In the genomic region with DNA sequence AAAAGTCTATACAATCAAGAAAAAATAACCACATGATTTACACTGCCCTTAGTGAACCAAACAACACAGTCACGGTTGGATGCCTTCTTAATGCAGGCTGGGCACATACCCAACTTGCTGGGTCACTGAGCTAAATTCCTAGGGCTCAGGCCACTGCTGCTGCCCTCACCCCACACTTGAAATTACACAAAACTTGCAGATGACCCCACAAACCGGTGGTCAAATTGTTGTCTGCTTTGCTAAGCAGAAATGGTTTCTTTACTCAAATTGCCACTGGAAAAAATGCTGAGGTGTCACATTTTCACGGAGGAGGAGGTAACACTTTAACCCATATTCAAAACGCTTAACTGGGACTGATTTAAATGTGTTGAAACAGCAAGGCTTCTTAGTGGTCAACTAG, we compare ENCODE assay signal across 16 cellular contexts.
DNase-seq lines count a peak whose midpoint lies in the region; ATAC-seq, FAIRE-seq and TF ChIP-seq lines count a peak whose summit lies in the region.
"Had no signal": no experiment of that assay in that cellular context is flagged by ENCODE, and none has a peak within 500 bp of the region (broad histone marks: within the 10 kb centered on the region; RNA-seq: fewer than 3 reads in every experiment).

No MANE protein-coding gene starts in this region.

- H3K79me2 ChIP-seq in HepG2 (ENCODE audit: insufficient read depth, low read length) = no peaks in the 10 kb centered on the region

- BruUV-seq in HepG2 (replicated peaks; lab: Mats Ljungman, UMichigan) = no TSS peak

- FAIRE-seq in HepG2 (lab: Jason Lieb, UNC) = no peak
- FAIRE-seq: islet of Langerhans had no signal

- no peak for ATAC-seq in HepG2
- ATAC-seq: foreskin keratinocyte, T-helper 17 cell had no signal

- H3K27ac ChIP-seq in HepG2 (ENCODE audit: extremely low read length, insufficient read depth, low read length) = no peak overlapping the region
- H3K27ac ChIP-seq: foreskin keratinocyte, HL-60, RWPE1 had no signal

- DNase-seq in Caki2 (ENCODE audit: low read depth) (peak; percentile 79), HCEC 1CT (peak; percentile 54), astrocyte of the cerebellum (ENCODE audit: low read depth) (peak; percentile 64), HepG2 (ENCODE audit: low spot score) (no peak), HPDE6-E6E7 (ENCODE audit: extremely low spot score) (no peak), germinal center (ENCODE audit: low spot score) (no peak), NOMO-1 treated with dmso at 0.1 percent for 144 hours (lab: John Stamatoyannopoulos, UW; ENCODE audit: unreplicated experiment) (no peak)
- DNase-seq in effector CD4-positive, alpha-beta T cell = no peak
- DNase-seq: activated T-cell treated with anti-CD3 and anti-CD28 coated beads, Interleukin-2, amount 50 U/mL, for 24 hours; foreskin keratinocyte; retina; stimulated activated CD4-positive, alpha-beta T cell treated with anti-CD3 and anti-CD28 coated beads, Interleukin-4, amount 100 ng/mL, for 4 hours; T-helper 17 cell had no signal

- no peaks in the 10 kb centered on the region for H3K36me3 ChIP-seq in HepG2 (replicated peaks in 1 of 2; ENCODE audit: control insufficient read depth in 1 of 2, insufficient read depth in 2 of 2, low read length in 2 of 2)

- H3K27me3 ChIP-seq in HepG2 (ENCODE audit: control insufficient read depth in 1 of 2, insufficient read depth in 2 of 2, low read length in 2 of 2) = no peaks in the 10 kb centered on the region
- H3K27me3 ChIP-seq: foreskin keratinocyte had no signal

- no peak for TF ChIP-seq POLR2A in HepG2 (IDR thresholded peaks at IDR 0.05; ENCODE audit: insufficient read depth in 1 of 2, low read depth in 2 of 2, low read length in 2 of 2)

- no peaks in the 10 kb centered on the region for H4K20me1 ChIP-seq in HepG2 (ENCODE audit: insufficient read depth, low read length)

- TF ChIP-seq EP300 in HepG2 (IDR thresholded peaks at IDR 0.05; ENCODE audit: low read depth in 2 of 2, low read length in 2 of 2) = no peak
- TF ChIP-seq EP300 in HepG2 (CRISPR knock-in tag; IDR thresholded peaks at IDR 0.05; ENCODE audit: borderline replicate concordance) = no peak

- H3K4me1 ChIP-seq in HepG2 (ENCODE audit: insufficient read depth, low read length) = no peaks in the 10 kb centered on the region
- H3K4me1 ChIP-seq: foreskin keratinocyte had no signal

- in situ Hi-C loops in Caki2 (cut with HindIII; ENCODE audit: low pct_unique_long_range_greater_than_20kb, low sequenced_read_pairs) = no loop called here
- in situ Hi-C loops in astrocyte of the cerebellum (cut with HindIII; ENCODE audit: low sequenced_read_pairs) = no loop called here
- in situ Hi-C loops in HepG2 (cut with HindIII; ENCODE audit: extremely low pct_ligation_motif_present, low pct_unique_long_range_greater_than_20kb) = no loop called here

- no peak for TF ChIP-seq RAD21 in HepG2 (CRISPR knock-in tag; IDR thresholded peaks at IDR 0.05)

- H3K9ac ChIP-seq in HepG2 (ENCODE audit: insufficient read depth, low read depth, low read length) = no peak overlapping the region

- H3K4me2 ChIP-seq in HepG2 (ENCODE audit: low read depth, low read length) = no peak overlapping the region

- no peak overlapping the region for H2AFZ ChIP-seq in HepG2 (ENCODE audit: low read length)

- 2% methylated on average over 4 of the region's 4 CpGs for WGBS in HepG2 (ENCODE audit: low lambda C conversion rate)

- intact Hi-C loops in HepG2 (cut with micrococcal nuclease; ENCODE audit: unreplicated experiment) = no loop called here

- CTCF ChIA-PET in HepG2 (lab: Yijun Ruan, JAX; ENCODE audit: low intra/inter-chr PET ratio, low total read pairs) = no interaction called here

- POLR2A ChIA-PET in HepG2 (lab: Yijun Ruan, JAX) = no interaction called here

- H3K9me3 ChIP-seq in HepG2 (ENCODE audit: low read length) = no peaks in the 10 kb centered on the region

- TF ChIP-seq CTCF in astrocyte of the cerebellum (IDR thresholded peaks at IDR 0.05; ENCODE audit: low read depth, low read length, missing control alignments) (no peak), HepG2 (CRISPR knock-in tag; IDR thresholded peaks at IDR 0.05) (no peak)

- H3K4me3 ChIP-seq in astrocyte of the cerebellum (ENCODE audit: low read depth, low read length) (no peak overlapping the region), HepG2 (replicated peaks in 1 of 3; ENCODE audit: insufficient read depth in 1 of 3, low read depth in 2 of 3, low read length in 3 of 3) (no peak overlapping the region)

TF ChIP-seq in HepG2, 621 proteins besides CTCF, POLR2A, EP300 and RAD21:
- peak; percentile 95 for TF ChIP-seq MAFF (IDR thresholded peaks at IDR 0.05; ENCODE audit: low read depth, low read length)
- TF ChIP-seq ZNF12 (CRISPR knock-in tag; IDR thresholded peaks at IDR 0.05) = no peak
- TF ChIP-seq MAFK (conservative IDR thresholded peaks at IDR 0.05 in 1 of 2, IDR thresholded peaks at IDR 0.05 in 1 of 2; ENCODE audit: low read length in 2 of 2) = peak; percentile 90 to 97

Comparison
In these comparisons a context has a peak if more than half of its experiments do, and no peak if none do; other contexts are left out.
1. DNase-seq: peak in Caki2 (single experiment), HCEC 1CT (single experiment) and astrocyte of the cerebellum (single experiment); none in HepG2 (single experiment), effector CD4-positive, alpha-beta T cell (single experiment), HPDE6-E6E7 (single experiment), germinal center (single experiment) and NOMO-1 treated with dmso at 0.1 percent for 144 hours (single experiment).